Comparison of ENCODE assay signal across 1 cellular context in the genomic region with DNA sequence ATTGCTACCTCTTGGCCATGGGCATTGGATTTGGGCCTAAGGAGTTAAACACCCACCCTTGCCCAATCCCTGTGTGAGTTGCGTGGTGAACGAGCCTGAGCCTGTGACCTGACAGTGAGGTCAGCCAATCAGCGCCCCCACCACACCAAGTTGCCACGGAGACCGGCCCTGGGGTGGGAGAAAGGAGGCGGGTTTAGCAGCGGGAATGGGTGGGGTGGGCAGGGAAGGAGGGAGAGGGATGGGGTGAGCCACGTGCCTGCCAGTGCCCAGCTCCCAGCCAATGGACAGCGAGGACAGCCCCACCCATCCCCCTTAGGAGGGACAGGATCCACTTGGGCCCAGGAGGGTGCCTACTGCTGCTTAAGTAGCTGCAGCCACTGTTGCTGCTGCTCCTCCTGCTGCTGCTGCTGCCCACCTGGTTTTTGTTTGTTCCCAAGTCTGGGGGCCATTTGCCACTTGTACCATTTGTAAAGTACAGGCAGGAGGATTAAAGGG.
TF ChIP-seq lines count a peak whose summit lies in the region.

No MANE protein-coding gene starts in this region.

TF ChIP-seq in GM12878, 131 proteins besides CTCF, POLR2A, EP300 and RAD21:
- TF ChIP-seq, protein P1, sequence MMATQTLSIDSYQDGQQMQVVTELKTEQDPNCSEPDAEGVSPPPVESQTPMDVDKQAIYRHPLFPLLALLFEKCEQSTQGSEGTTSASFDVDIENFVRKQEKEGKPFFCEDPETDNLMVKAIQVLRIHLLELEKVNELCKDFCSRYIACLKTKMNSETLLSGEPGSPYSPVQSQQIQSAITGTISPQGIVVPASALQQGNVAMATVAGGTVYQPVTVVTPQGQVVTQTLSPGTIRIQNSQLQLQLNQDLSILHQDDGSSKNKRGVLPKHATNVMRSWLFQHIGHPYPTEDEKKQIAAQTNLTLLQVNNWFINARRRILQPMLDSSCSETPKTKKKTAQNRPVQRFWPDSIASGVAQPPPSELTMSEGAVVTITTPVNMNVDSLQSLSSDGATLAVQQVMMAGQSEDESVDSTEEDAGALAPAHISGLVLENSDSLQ (IDR thresholded peaks at IDR 0.05): peak; percentile 58
- TF ChIP-seq, protein P2, sequence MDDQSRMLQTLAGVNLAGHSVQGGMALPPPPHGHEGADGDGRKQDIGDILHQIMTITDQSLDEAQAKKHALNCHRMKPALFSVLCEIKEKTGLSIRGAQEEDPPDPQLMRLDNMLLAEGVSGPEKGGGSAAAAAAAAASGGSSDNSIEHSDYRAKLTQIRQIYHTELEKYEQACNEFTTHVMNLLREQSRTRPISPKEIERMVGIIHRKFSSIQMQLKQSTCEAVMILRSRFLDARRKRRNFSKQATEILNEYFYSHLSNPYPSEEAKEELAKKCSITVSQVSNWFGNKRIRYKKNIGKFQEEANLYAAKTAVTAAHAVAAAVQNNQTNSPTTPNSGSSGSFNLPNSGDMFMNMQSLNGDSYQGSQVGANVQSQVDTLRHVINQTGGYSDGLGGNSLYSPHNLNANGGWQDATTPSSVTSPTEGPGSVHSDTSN (IDR thresholded peaks at IDR 0.05; ENCODE audit: insufficient replicate concordance, low read depth, low read length): peak; percentile 40
- no peak for TF ChIP-seq SMARCA5 (IDR thresholded peaks at IDR 0.05)
